Comparison of ENCODE assay signal across 8 cellular contexts in genomic region chr22:37518509-37519267, GRCh38. TPM values are rescaled to one million over a fixed set of nuclear protein-coding genes. Genes with fewer than 3 reads are reported as not detected.
A peak's percentile ranks its signal among the peaks of the same experiment; 100 is the strongest.
DNase-seq lines count a peak whose midpoint lies in the region; ATAC-seq, FAIRE-seq and TF ChIP-seq lines count a peak whose summit lies in the region.

No MANE protein-coding gene starts in this region.

- 4% methylated on average over 36 to 63 of the region's 63 CpGs for WGBS in pancreas, 2 donors

- H3K4me3 Mint-ChIP-seq in CD8-positive, alpha-beta T cell: peak overlapping the region; percentile 83

- CTCF ChIA-PET in CD8-positive, alpha-beta T cell (lab: Charles Lee): interaction anchor here (0.7 to 0.9 kb wide), 2 partner anchors 46 to 49 kb away, joined by 3 read pairs; no protein-coding TSS in a partner anchor

- no peaks in the 10 kb centered on the region for H3K9me3 ChIP-seq in CD8-positive, alpha-beta T cell (ENCODE audit: low read length)
- H3K9me3 ChIP-seq in SJCRH30 (replicated peaks): no peaks in the 10 kb centered on the region
- H3K9me3 ChIP-seq in pancreas: no peaks in the 10 kb centered on the region

- H3K27ac ChIP-seq in CD8-positive, alpha-beta T cell (ENCODE audit: low read depth, low read length): no peak overlapping the region
- H3K27ac ChIP-seq in SJCRH30 (no peak overlapping the region; the same call in 1 of the 2 replicates), pancreas (peak overlapping the region; percentile 28 to 75 (median 44))

- DNase-seq in CD8-positive, alpha-beta T cell: no peak
- DNase-seq in SJCRH30 (no peak), fibroblast of mammary gland (ENCODE audit: low read depth) (no peak), pancreas (peak in 3 of 6 donors; percentile 52 to 80 (median 73)), anterior cingulate cortex (lab: John Stamatoyannopoulos, UW) (no peak), hypothalamus (lab: John Stamatoyannopoulos, UW) (no peak), HUDEP-2 (lab: John Stamatoyannopoulos, UW; ENCODE audit: unreplicated experiment in 76 of 76) (no peak), NCI-H2107 (lab: John Stamatoyannopoulos, UW) (no peak)

- intact Hi-C loops in CD8-positive, alpha-beta T cell (cut with DNase I, micrococcal nuclease): no loop called here
- intact Hi-C loops in pancreas (cut with DNase I): no loop called here

- peak; percentile 48 for ATAC-seq in CD8-positive, alpha-beta T cell
- peak; percentile 32 to 53 (median 42) for ATAC-seq in pancreas

- H3K27me3 Mint-ChIP-seq in CD8-positive, alpha-beta T cell (ENCODE audit: low read depth): peaks cover 37% of the 10 kb centered on the region

- no peaks in the 10 kb centered on the region for H3K36me3 Mint-ChIP-seq in CD8-positive, alpha-beta T cell

- peaks cover 7% of the 10 kb centered on the region for H3K4me1 ChIP-seq in CD8-positive, alpha-beta T cell (ENCODE audit: insufficient read depth, low read length)
- H3K4me1 ChIP-seq in SJCRH30 (peaks cover 3% of the 10 kb centered on the region), pancreas (peaks cover 0 to 6% (median 3%) of the 10 kb centered on the region in 3 donors)

- no peak overlapping the region for H3K4me3 ChIP-seq in CD8-positive, alpha-beta T cell (ENCODE audit: low read depth, low read length)
- H3K4me3 ChIP-seq in SJCRH30 (peak overlapping the region; percentile 72), fibroblast of mammary gland (ENCODE audit: control insufficient read depth, low read depth, low read length) (peak overlapping the region; percentile 40), pancreas (peak overlapping the region; percentile 60 to 81 (median 68))

- H3K27me3 ChIP-seq in CD8-positive, alpha-beta T cell (ENCODE audit: insufficient read depth, low read length): peaks cover 14% of the 10 kb centered on the region
- H3K27me3 ChIP-seq in SJCRH30: no peaks in the 10 kb centered on the region; the same call in 1 of the 2 replicates
- no peaks in the 10 kb centered on the region for H3K27me3 ChIP-seq in pancreas

- peak overlapping the region; percentile 37 for H3K27ac Mint-ChIP-seq in CD8-positive, alpha-beta T cell

- no peaks in the 10 kb centered on the region for H3K9me3 Mint-ChIP-seq in CD8-positive, alpha-beta T cell

- TF ChIP-seq CTCF in CD8-positive, alpha-beta T cell (IDR thresholded peaks at IDR 0.05): no peak
- TF ChIP-seq CTCF in fibroblast of mammary gland (conservative IDR thresholded peaks at IDR 0.05; ENCODE audit: control insufficient read depth, insufficient read depth, low read depth, low read length) (no peak), pancreas (IDR thresholded peaks at IDR 0.05) (no peak)

- FAIRE-seq in pancreas (lab: Jason Lieb, UNC): no peak

- H3K4me1 Mint-ChIP-seq in CD8-positive, alpha-beta T cell (ENCODE audit: low read depth): peaks cover 6% of the 10 kb centered on the region

- H3K36me3 ChIP-seq in CD8-positive, alpha-beta T cell (ENCODE audit: insufficient read depth, low read length): no peaks in the 10 kb centered on the region
- H3K36me3 ChIP-seq in SJCRH30: peaks cover 11% of the 10 kb centered on the region
- H3K36me3 ChIP-seq in pancreas: no peaks in the 10 kb centered on the region

- POLR2A ChIA-PET in CD8-positive, alpha-beta T cell (lab: Charles Lee): no interaction called here

RNA-seq across cellular contexts. Expression of gene CARD10, which starts 0.5 kb away (rescaled TPM):
- under 1 TPM in 1 of 2 experiments, not detected in 1; 0.19 TPM for total RNA-seq in CD8-positive, alpha-beta T cell
- 28.9 and 30.9 TPM in 2 replicates for total RNA-seq in SJCRH30 (2014; rRNA removed; shearing (Covaris generic))
- 10 to 100 TPM in 4 of 6 donors, 1 to 10 TPM in 2; 9.9 to 20.6 (median 11.5) TPM for total RNA-seq in pancreas
- 10 to 100 TPM; 29.9 to 30.2 TPM for polyA plus RNA-seq in pancreas

RNA-seq across cellular contexts. Expression of gene MFNG, which starts 32.5 kb away (rescaled TPM):
- total RNA-seq in CD8-positive, alpha-beta T cell: 10 to 100 TPM; 63.2 to 63.9 TPM
- 0.36 and 1.1 TPM in 2 replicates for total RNA-seq in SJCRH30 (2014; rRNA removed; shearing (Covaris generic))
- total RNA-seq in pancreas: 10 to 100 TPM in 1 of 6 donors, 1 to 10 TPM in 5; 1.5 to 10.5 (median 3.4) TPM
- 1 to 10 TPM; 5.2 to 6.5 TPM for polyA plus RNA-seq in pancreas

RNA-seq across cellular contexts. Expression of gene CDC42EP1, which starts 41.6 kb away (rescaled TPM):
- total RNA-seq in CD8-positive, alpha-beta T cell: not detected
- 11.9 and 12.4 TPM in 2 replicates for total RNA-seq in SJCRH30 (2014; rRNA removed; shearing (Covaris generic))
- 100 to 1,000 TPM in 2 of 6 donors, 10 to 100 TPM in 4; 68.8 to 139 (median 96.1) TPM for total RNA-seq in pancreas
- polyA plus RNA-seq in pancreas: 10 to 100 TPM; 78.2 to 79.0 TPM

Comparison
In these comparisons a context has a peak if more than half of its experiments do, and no peak if none do; other contexts are left out.
1. H3K27ac ChIP-seq: peak in pancreas (4 of 4); none in CD8-positive, alpha-beta T cell (single experiment) and SJCRH30 (single experiment).
2. RNA of gene CARD10, which starts 0.5 kb away (total RNA-seq): 28.9 to 30.9 TPM in SJCRH30 and 9.9 to 20.6 TPM in pancreas; 0.19 TPM in CD8-positive, alpha-beta T cell; every median in the first group is over 4 times any median in the second.
3. RNA of gene MFNG, which starts 32.5 kb away (total RNA-seq): 63.2 to 63.9 TPM in CD8-positive, alpha-beta T cell; 1.5 to 10.5 TPM in pancreas and 0.36 to 1.1 TPM in SJCRH30; every median in the first group is over 4 times any median in the second.
4. RNA of gene CDC42EP1, which starts 41.6 kb away (total RNA-seq): 68.8 to 139 TPM in pancreas and 11.9 to 12.4 TPM in SJCRH30; not detected in CD8-positive, alpha-beta T cell; every median in the first group is over 10 times any median in the second.